13 cellular contexts compared by ENCODE assay signal in genomic region chr1:44604167-44604955, GRCh38.
"Had no signal": no experiment of that assay in that cellular context is flagged by ENCODE, and none has a peak within 500 bp of the region (broad histone marks: within the 10 kb centered on the region; RNA-seq: fewer than 3 reads in every experiment).

No MANE protein-coding gene starts in this region.

- H3K36me3 ChIP-seq: heart left ventricle, prostate gland, right lobe of liver, upper lobe of right lung had no signal

- H3K9me3 ChIP-seq: heart left ventricle, prostate gland, right lobe of liver, upper lobe of right lung had no signal

- H3K4me1 ChIP-seq: heart left ventricle, prostate gland, right lobe of liver, upper lobe of right lung had no signal

- H3K27me3 ChIP-seq: right lobe of liver, upper lobe of right lung had no signal

- H3K27ac ChIP-seq: heart left ventricle, prostate gland, right lobe of liver, upper lobe of right lung had no signal

- H3K4me3 ChIP-seq: heart left ventricle, prostate gland, right lobe of liver, upper lobe of right lung had no signal

- DNase-seq: activated CD4-positive, alpha-beta T cell treated with anti-CD3 and anti-CD28 coated beads, Interleukin-2, amount 50 U/mL, for 48 hours; activated CD4-positive, CD25-positive, alpha-beta regulatory T cell treated with anti-CD3 and anti-CD28 coated beads, Interleukin-2, amount 50 U/mL, for 72 hours; activated gamma-delta T cell; activated naive CD8-positive, alpha-beta T cell treated with anti-CD3 and anti-CD28 coated beads, Interleukin-2, amount 10 ng/mL, durations not matched to agents 7 days and 5 days; activated T-cell treated with anti-CD3 and anti-CD28 coated beads, Interleukin-2, amount 50 U/mL, for 48 hours; foreskin melanocyte; heart left ventricle; naive thymus-derived CD8-positive, alpha-beta T cell; stimulated activated CD4-positive, alpha-beta T cell treated with anti-CD3 and anti-CD28 coated beads, Interleukin-2, amount 100 ng/mL, for 24 hours; stimulated activated naive CD4-positive, alpha-beta T cell; upper lobe of right lung had no signal
